In genomic region chr3:67278015-67278618, GRCh38 we compare ENCODE assay signal across 26 cellular contexts.
"Had no signal": no experiment of that assay in that cellular context is flagged by ENCODE, and none has a peak within 500 bp of the region (broad histone marks: within the 10 kb centered on the region; RNA-seq: fewer than 3 reads in every experiment).

No MANE protein-coding gene starts in this region.

- H3K4me1 ChIP-seq: ascending aorta, breast epithelium, colonic mucosa had no signal

- H3K27ac Mint-ChIP-seq: activated CD4-positive, alpha-beta memory T cell treated with anti-CD3 and anti-CD28 coated beads, Interleukin-2, amount 10 ng/mL, durations not matched to agents 7 days and 5 days; activated CD4-positive, alpha-beta T cell treated with anti-CD3 and anti-CD28 coated beads, Interleukin-2, amount 10 ng/mL, durations not matched to agents 7 days and 5 days; activated naive CD4-positive, alpha-beta T cell treated with anti-CD3 and anti-CD28 coated beads, Interleukin-2, amount 10 ng/mL, durations not matched to agents 7 days and 5 days; activated naive CD4-positive, alpha-beta T cell treated with anti-CD3 and anti-CD28 coated beads, Interleukin-2, amount 50 U/mL, for 72 hours; activated naive CD8-positive, alpha-beta T cell treated with anti-CD3 and anti-CD28 coated beads, Interleukin-2, amount 10 ng/mL, durations not matched to agents 7 days and 5 days; activated T-cell treated with anti-CD3 and anti-CD28 coated beads, Interleukin-2, amount 50 U/mL, for 24 hours; activated T-cell treated with anti-CD3 and anti-CD28 coated beads, Interleukin-2, amount 50 U/mL, for 72 hours; WTC11 had no signal

- H3K4me3 Mint-ChIP-seq: activated CD4-positive, alpha-beta memory T cell treated with anti-CD3 and anti-CD28 coated beads, Interleukin-2, amount 10 ng/mL, durations not matched to agents 7 days and 5 days; activated CD4-positive, alpha-beta T cell treated with anti-CD3 and anti-CD28 coated beads, Interleukin-2, amount 10 ng/mL, durations not matched to agents 7 days and 5 days; activated naive CD4-positive, alpha-beta T cell treated with anti-CD3 and anti-CD28 coated beads, Interleukin-2, amount 10 ng/mL, durations not matched to agents 7 days and 5 days; activated naive CD8-positive, alpha-beta T cell treated with anti-CD3 and anti-CD28 coated beads, Interleukin-2, amount 10 ng/mL, durations not matched to agents 7 days and 5 days; activated T-cell treated with anti-CD3 and anti-CD28 coated beads, Interleukin-2, amount 50 U/mL, for 24 hours; activated T-cell treated with anti-CD3 and anti-CD28 coated beads, Interleukin-2, amount 50 U/mL, for 72 hours; WTC11 had no signal

- H3K27me3 Mint-ChIP-seq: activated naive CD4-positive, alpha-beta T cell treated with anti-CD3 and anti-CD28 coated beads, Interleukin-2, amount 10 ng/mL, durations not matched to agents 7 days and 5 days; activated naive CD8-positive, alpha-beta T cell treated with anti-CD3 and anti-CD28 coated beads, Interleukin-2, amount 10 ng/mL, durations not matched to agents 7 days and 5 days; brain had no signal

- H3K9me3 ChIP-seq: ascending aorta, breast epithelium, colonic mucosa had no signal

- H3K27me3 ChIP-seq: ascending aorta, breast epithelium, cardiac muscle cell, colonic mucosa had no signal

- H3K4me3 ChIP-seq: ascending aorta, breast epithelium, cardiac muscle cell, colonic mucosa had no signal

- H3K36me3 ChIP-seq: ascending aorta, breast epithelium, cardiac muscle cell, colonic mucosa had no signal

- H3K4me1 Mint-ChIP-seq: activated CD4-positive, alpha-beta memory T cell treated with anti-CD3 and anti-CD28 coated beads, Interleukin-2, amount 10 ng/mL, durations not matched to agents 7 days and 5 days; activated CD4-positive, alpha-beta T cell treated with anti-CD3 and anti-CD28 coated beads, Interleukin-2, amount 10 ng/mL, durations not matched to agents 7 days and 5 days; activated naive CD4-positive, alpha-beta T cell treated with anti-CD3 and anti-CD28 coated beads, Interleukin-2, amount 10 ng/mL, durations not matched to agents 7 days and 5 days; activated naive CD8-positive, alpha-beta T cell treated with anti-CD3 and anti-CD28 coated beads, Interleukin-2, amount 10 ng/mL, durations not matched to agents 7 days and 5 days; WTC11 had no signal

- H3K9me3 Mint-ChIP-seq: activated CD4-positive, alpha-beta T cell treated with anti-CD3 and anti-CD28 coated beads, Interleukin-2, amount 10 ng/mL, durations not matched to agents 7 days and 5 days had no signal

- DNase-seq: activated CD4-positive, alpha-beta memory T cell treated with anti-CD3 and anti-CD28 coated beads, Interleukin-2, amount 10 ng/mL, durations not matched to agents 7 days and 5 days; activated CD4-positive, alpha-beta T cell treated with anti-CD3 and anti-CD28 coated beads for 1 hour; activated CD4-positive, alpha-beta T cell treated with anti-CD3 and anti-CD28 coated beads for 4 hours; activated CD4-positive, alpha-beta T cell treated with anti-CD3 and anti-CD28 coated beads, Interleukin-2, amount 10 ng/mL, durations not matched to agents 7 days and 5 days; activated CD4-positive, alpha-beta T cell treated with anti-CD3 and anti-CD28 coated beads, Interleukin-2, amount 50 U/mL, for 4 hours; activated CD8-positive, alpha-beta memory T cell treated with anti-CD3 and anti-CD28 coated beads, Interleukin-2, amount 50 U/mL, for 48 hours; activated gamma-delta T cell; activated naive CD4-positive, alpha-beta T cell; activated naive CD4-positive, alpha-beta T cell treated with anti-CD3 and anti-CD28 coated beads, Interleukin-2, amount 10 ng/mL, durations not matched to agents 7 days and 5 days; activated naive CD8-positive, alpha-beta T cell treated with anti-CD3 and anti-CD28 coated beads, Interleukin-2, amount 10 ng/mL, durations not matched to agents 7 days and 5 days; activated T-cell treated with anti-CD3 and anti-CD28 coated beads for 4 hours; activated T-cell treated with anti-CD3 and anti-CD28 coated beads, Interleukin-2, amount 50 U/mL, for 24 hours; activated T-cell treated with anti-CD3 and anti-CD28 coated beads, Interleukin-2, amount 50 U/mL, for 72 hours; central memory CD4-positive, alpha-beta T cell; cerebellar nuclear complex; colonic mucosa; effector CD8-positive, alpha-beta T cell; foreskin fibroblast; T-helper 2 cell had no signal

- ATAC-seq: activated naive CD4-positive, alpha-beta T cell treated with anti-CD3 and anti-CD28 coated beads, Interleukin-2, amount 50 U/mL, for 72 hours; activated T-cell treated with anti-CD3 and anti-CD28 coated beads, Interleukin-2, amount 50 U/mL, for 72 hours; esophagus mucosa; WTC11 had no signal

- H3K27ac ChIP-seq: ascending aorta, breast epithelium, cardiac muscle cell, colonic mucosa had no signal

- H3K36me3 Mint-ChIP-seq: activated naive CD4-positive, alpha-beta T cell treated with anti-CD3 and anti-CD28 coated beads, Interleukin-2, amount 10 ng/mL, durations not matched to agents 7 days and 5 days; activated naive CD8-positive, alpha-beta T cell treated with anti-CD3 and anti-CD28 coated beads, Interleukin-2, amount 10 ng/mL, durations not matched to agents 7 days and 5 days; brain had no signal
